In the genomic region with DNA sequence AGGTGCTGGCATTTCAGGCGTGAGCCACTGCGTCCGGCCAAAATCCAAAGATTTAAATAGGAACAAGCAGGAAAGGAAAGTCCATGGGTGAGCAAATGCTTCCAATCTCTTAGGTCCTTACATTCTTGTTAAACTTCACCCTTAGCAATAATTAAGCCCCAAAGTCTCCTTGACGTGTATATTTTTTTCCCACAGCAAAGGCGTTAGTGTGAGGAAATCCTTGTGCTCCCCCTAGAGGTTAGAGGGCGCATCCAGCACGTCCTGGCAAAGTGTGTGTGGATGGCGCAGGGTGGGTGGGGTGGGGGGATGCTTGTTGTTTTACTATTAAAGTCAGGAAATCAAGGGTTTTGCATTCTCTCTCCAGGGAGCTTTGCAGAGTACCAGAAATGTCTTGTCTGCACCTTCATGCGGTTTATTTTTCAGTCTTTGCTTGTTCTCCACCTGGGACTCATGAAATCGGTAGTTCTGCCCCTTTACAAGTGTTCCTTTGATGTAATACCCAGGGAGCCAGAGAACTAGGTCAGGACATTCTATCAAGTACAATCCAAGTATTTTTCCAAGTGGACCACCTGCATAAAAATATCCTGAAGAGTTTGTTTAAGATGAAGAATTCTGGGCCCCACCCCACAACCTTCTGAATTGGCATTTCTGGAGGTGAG, we compare ENCODE assay signal across 8 cellular contexts. TPM values are rescaled to one million over a fixed set of nuclear protein-coding genes. Genes with fewer than 3 reads are reported as not detected.
A peak's percentile ranks its signal among the peaks of the same experiment; 100 is the strongest.
DNase-seq lines count a peak whose midpoint lies in the region; ATAC-seq lines count a peak whose summit lies in the region.

No MANE protein-coding gene starts in this region.

- no peak overlapping the region for H2BK5ac ChIP-seq in mesendoderm (ENCODE audit: low read length)

- no peak overlapping the region for H2AK5ac ChIP-seq in mesendoderm (ENCODE audit: low read length)

- H3K9ac ChIP-seq in mesendoderm (ENCODE audit: low read length), result no peak overlapping the region

- H3K4me1 ChIP-seq in mesendoderm (ENCODE audit: control insufficient read depth, low read depth, low read length), result no peaks in the 10 kb centered on the region

- H3K79me1 ChIP-seq in mesendoderm (ENCODE audit: low read length), result no peaks in the 10 kb centered on the region

- peak; percentile 10 for DNase-seq in DMS53 treated with DMSO at 0.1 percent for 48 hours (lab: John Stamatoyannopoulos, UW; ENCODE audit: unreplicated experiment)
- peak; percentile 68 for DNase-seq in NCI-H69 (lab: John Stamatoyannopoulos, UW)
- peak; percentile 47 to 61 for DNase-seq in activated CD4-positive, alpha-beta T cell treated with anti-CD3 and anti-CD28 coated beads, Interleukin-2, amount 50 U/mL, for 48 hours
- peak; percentile 34 for DNase-seq in effector CD8-positive, alpha-beta T cell (lab: John Stamatoyannopoulos, UW)
- peak; percentile 88 for DNase-seq in mesendoderm
- DNase-seq in stimulated activated CD8-positive, alpha-beta memory T cell treated with anti-CD3 and anti-CD28 coated beads, Interleukin-7, amount 100 ng/mL, for 24 hours (ENCODE audit: low read depth), result peak; percentile 26

- WGBS in mesendoderm (ENCODE audit: extremely low coverage, insufficient coverage, low lambda C conversion rate), result no CpG with 5 or more reads among the region's 10 CpGs

- no peak overlapping the region for H3K27ac ChIP-seq in mesendoderm (ENCODE audit: low read depth, low read length)

- no peak overlapping the region for H3K18ac ChIP-seq in mesendoderm (ENCODE audit: low read length)

- no peak overlapping the region for H3K23ac ChIP-seq in mesendoderm (ENCODE audit: low read length)

- H4K5ac ChIP-seq in mesendoderm (ENCODE audit: low read length), result no peak overlapping the region

- H2BK15ac ChIP-seq in mesendoderm (replicated peaks; ENCODE audit: low read depth), result no peak overlapping the region

- ATAC-seq in HG03135 (IDR thresholded peaks at IDR 0.05; ENCODE audit: unreplicated experiment) (peak; percentile 65), HG02623 (IDR thresholded peaks at IDR 0.05; ENCODE audit: unreplicated experiment) (no peak)

- H3K56ac ChIP-seq in mesendoderm (ENCODE audit: low read length), result no peak overlapping the region

- no peak overlapping the region for H3K4me3 ChIP-seq in mesendoderm (ENCODE audit: low read length)

- no peak overlapping the region for H3K4ac ChIP-seq in mesendoderm (ENCODE audit: low read depth, low read length)

- H3K27me3 ChIP-seq in mesendoderm (ENCODE audit: insufficient read depth, low read length, poor library complexity), result no peaks in the 10 kb centered on the region

- no peak overlapping the region for H4K8ac ChIP-seq in mesendoderm (ENCODE audit: low read depth, low read length)

- no peaks in the 10 kb centered on the region for H3K36me3 ChIP-seq in mesendoderm (ENCODE audit: control insufficient read depth, insufficient read depth, low read length)

- no peak overlapping the region for H2BK120ac ChIP-seq in mesendoderm (ENCODE audit: low read depth, low read length)

- H3K4me2 ChIP-seq in mesendoderm (ENCODE audit: low read length), result no peak overlapping the region

- no peaks in the 10 kb centered on the region for H3K79me2 ChIP-seq in mesendoderm (ENCODE audit: control insufficient read depth, insufficient read depth, low read length)

RNA-seq across cellular contexts. Expression of gene ITSN2, which starts 22.2 kb away (rescaled TPM):
- 10.0 TPM for polyA plus RNA-seq in mesendoderm (2013, experiment 1 of 2)
- polyA plus RNA-seq in mesendoderm (2013, experiment 2 of 2), result 10.2 TPM

Comparison
In these comparisons a context has a peak if more than half of its experiments do, and no peak if none do; other contexts are left out.
1. DNase-seq: peak in every context shown above with its lines; median percentile 88 in mesendoderm; 68 in NCI-H69; 54 in activated CD4-positive, alpha-beta T cell treated with anti-CD3 and anti-CD28 coated beads, Interleukin-2, amount 50 U/mL, for 48 hours; 34 in effector CD8-positive, alpha-beta T cell; 26 in stimulated activated CD8-positive, alpha-beta memory T cell treated with anti-CD3 and anti-CD28 coated beads, Interleukin-7, amount 100 ng/mL, for 24 hours; 10 in DMS53 treated with DMSO at 0.1 percent for 48 hours.